Comparison of ENCODE assay signal across 14 cellular contexts in genomic region chr1:66181999-66182398, GRCh38.
DNase-seq lines count a peak whose midpoint lies in the region; ATAC-seq, FAIRE-seq and TF ChIP-seq lines count a peak whose summit lies in the region.
"Had no signal": no experiment of that assay in that cellular context is flagged by ENCODE, and none has a peak within 500 bp of the region (broad histone marks: within the 10 kb centered on the region; RNA-seq: fewer than 3 reads in every experiment).

No MANE protein-coding gene starts in this region.

- intact Hi-C loops in activated T-helper 1 cell treated with anti-CD3 and anti-CD28 coated beads, Interleukin-12 subunit alpha, Interleukin-12 subunit beta, Interleukin-2, Interleukin-4 antibody, amounts not matched to agents 30 ng/mL and 10 ng/mL and 1 ng/mL, durations not matched to agents 14 hours and 24 hours and 36 hours (cut with micrococcal nuclease), result loop anchor here (1.0 to 5.0 kb wide), 5 partner anchors 35 to 370 kb away; no protein-coding TSS in a partner anchor
- intact Hi-C loops in pancreas (cut with DNase I), result no loop called here

- FAIRE-seq in pancreas (lab: Jason Lieb, UNC) (peak; percentile 23), small intestine (lab: Jason Lieb, UNC) (no peak)

- no peaks in the 10 kb centered on the region for H3K9me3 ChIP-seq in Loucy (ENCODE audit: insufficient read depth, low read depth, low read length)
- no peaks in the 10 kb centered on the region for H3K9me3 ChIP-seq in pancreas
- H3K9me3 ChIP-seq in small intestine (ENCODE audit: control insufficient read depth, low read depth), result no peaks in the 10 kb centered on the region
- H3K9me3 ChIP-seq: BE2C had no signal

- H3K4me3 ChIP-seq in Loucy (ENCODE audit: low read length, poor library complexity, severe bottlenecking) (peak overlapping the region; percentile 21), pancreas (no peak overlapping the region), small intestine (ENCODE audit: low read depth in 1 of 2, low read length in 2 of 2) (no peak overlapping the region)

- 58 to 70% methylated on average over 4 of the region's 4 CpGs for WGBS in pancreas, 2 donors
- 48 to 61% (median 51%) methylated on average over 4 of the region's 4 CpGs for WGBS in small intestine, 3 donors

- peak overlapping the region; percentile 84 for H3K27ac Mint-ChIP-seq in activated naive CD4-positive, alpha-beta T cell treated with anti-CD3 and anti-CD28 coated beads, Interleukin-2, amount 10 ng/mL, durations not matched to agents 7 days and 5 days
- peak overlapping the region; percentile 40 for H3K27ac Mint-ChIP-seq in activated T-helper 1 cell treated with anti-CD3 and anti-CD28 coated beads, Interleukin-12 subunit alpha, Interleukin-12 subunit beta, Interleukin-2, Interleukin-4 antibody, amounts not matched to agents 30 ng/mL and 10 ng/mL and 1 ng/mL, durations not matched to agents 14 hours and 24 hours and 36 hours

- no peaks in the 10 kb centered on the region for H3K9me2 ChIP-seq in Loucy (replicated peaks; ENCODE audit: low read depth, low read length)

- H3K9ac ChIP-seq in Loucy (ENCODE audit: low read depth, low read length, poor library complexity, severe bottlenecking), result no peak overlapping the region

- H3K4me2 ChIP-seq in Loucy (ENCODE audit: low read depth, low read length, poor library complexity, severe bottlenecking), result peak overlapping the region; percentile 57

- peaks cover 40% of the 10 kb centered on the region for H3K4me1 Mint-ChIP-seq in activated naive CD4-positive, alpha-beta T cell treated with anti-CD3 and anti-CD28 coated beads, Interleukin-2, amount 10 ng/mL, durations not matched to agents 7 days and 5 days
- peaks cover 55% of the 10 kb centered on the region for H3K4me1 Mint-ChIP-seq in activated T-helper 1 cell treated with anti-CD3 and anti-CD28 coated beads, Interleukin-12 subunit alpha, Interleukin-12 subunit beta, Interleukin-2, Interleukin-4 antibody, amounts not matched to agents 30 ng/mL and 10 ng/mL and 1 ng/mL, durations not matched to agents 14 hours and 24 hours and 36 hours (ENCODE audit: low read depth)

- H3K27ac ChIP-seq in pancreas, result no peak overlapping the region
- no peak overlapping the region for H3K27ac ChIP-seq in small intestine (ENCODE audit: low read depth in 1 of 2, low read length in 1 of 2)

- H3K36me3 ChIP-seq in Loucy (ENCODE audit: insufficient read depth, low read length) (no peaks in the 10 kb centered on the region), pancreas (no peaks in the 10 kb centered on the region), small intestine (ENCODE audit: control insufficient read depth in 2 of 2, insufficient read depth in 2 of 2, low read length in 2 of 2) (no peaks in the 10 kb centered on the region)
- H3K36me3 ChIP-seq: BE2C had no signal

- H3K4me1 ChIP-seq in Loucy (ENCODE audit: insufficient read depth, low read length, poor library complexity, severe bottlenecking), result peaks cover 24% of the 10 kb centered on the region
- no peaks in the 10 kb centered on the region for H3K4me1 ChIP-seq in pancreas
- no peaks in the 10 kb centered on the region for H3K4me1 ChIP-seq in small intestine (ENCODE audit: control insufficient read depth in 2 of 2, insufficient read depth in 1 of 2, low read depth in 1 of 2, low read length in 1 of 2)

- H4K20me1 ChIP-seq in Loucy (ENCODE audit: insufficient read depth, low read length, poor library complexity, severe bottlenecking), result no peaks in the 10 kb centered on the region

- H3K4me3 Mint-ChIP-seq in activated naive CD4-positive, alpha-beta T cell treated with anti-CD3 and anti-CD28 coated beads, Interleukin-2, amount 10 ng/mL, durations not matched to agents 7 days and 5 days, result peak overlapping the region; percentile 42
- H3K4me3 Mint-ChIP-seq in activated T-helper 1 cell treated with anti-CD3 and anti-CD28 coated beads, Interleukin-12 subunit alpha, Interleukin-12 subunit beta, Interleukin-2, Interleukin-4 antibody, amounts not matched to agents 30 ng/mL and 10 ng/mL and 1 ng/mL, durations not matched to agents 14 hours and 24 hours and 36 hours, result peak overlapping the region; percentile 24

- H3K27me3 ChIP-seq in Loucy (ENCODE audit: insufficient read depth, low read length, poor library complexity, severe bottlenecking) (no peaks in the 10 kb centered on the region), pancreas (no peaks in the 10 kb centered on the region), small intestine (ENCODE audit: control insufficient read depth in 2 of 2, insufficient read depth in 2 of 2, low read length in 2 of 2) (no peaks in the 10 kb centered on the region)
- H3K27me3 ChIP-seq: BE2C had no signal

- TF ChIP-seq CTCF in Loucy (conservative IDR thresholded peaks at IDR 0.05; ENCODE audit: low read length) (no peak), pancreas (IDR thresholded peaks at IDR 0.05) (no peak)

- H3F3A ChIP-seq in Loucy (ENCODE audit: low read depth), result no peaks in the 10 kb centered on the region

- no peak for DNase-seq in activated naive CD4-positive, alpha-beta T cell treated with anti-CD3 and anti-CD28 coated beads, Interleukin-2, amount 10 ng/mL, durations not matched to agents 7 days and 5 days
- no peak for DNase-seq in activated naive CD4-positive, alpha-beta T cell (lab: John Stamatoyannopoulos, UW)
- no peak for DNase-seq in activated T-helper 1 cell treated with anti-CD3 and anti-CD28 coated beads, Interleukin-12 subunit alpha, Interleukin-12 subunit beta, Interleukin-2, Interleukin-4 antibody, amounts not matched to agents 30 ng/mL and 10 ng/mL and 1 ng/mL, durations not matched to agents 14 hours and 24 hours and 36 hours (ENCODE audit: low spot score)
- no peak for DNase-seq in pancreas
- no peak for DNase-seq in small intestine
- DNase-seq in superior temporal gyrus (ENCODE audit: extremely low spot score), result no peak
- DNase-seq: DMS153, H7, MM.1S, NCI-H187 treated with DMSO at 0.1 percent for 48 hours, Right ventricle myocardium superior had no signal

- CTCF ChIA-PET in activated naive CD4-positive, alpha-beta T cell treated with anti-CD3 and anti-CD28 coated beads, Interleukin-2, amount 10 ng/mL, durations not matched to agents 7 days and 5 days (lab: Charles Lee), result interaction anchor here (1.4 to 3.1 kb wide), 3 partner anchors 60 to 264 kb away, joined by 4 to 16 read pairs (median 7); no protein-coding TSS in a partner anchor

- H3K36me3 Mint-ChIP-seq in activated naive CD4-positive, alpha-beta T cell treated with anti-CD3 and anti-CD28 coated beads, Interleukin-2, amount 10 ng/mL, durations not matched to agents 7 days and 5 days, result peaks cover 5% of the 10 kb centered on the region
- H3K36me3 Mint-ChIP-seq in activated T-helper 1 cell treated with anti-CD3 and anti-CD28 coated beads, Interleukin-12 subunit alpha, Interleukin-12 subunit beta, Interleukin-2, Interleukin-4 antibody, amounts not matched to agents 30 ng/mL and 10 ng/mL and 1 ng/mL, durations not matched to agents 14 hours and 24 hours and 36 hours (ENCODE audit: low read depth), result peaks cover 9% of the 10 kb centered on the region

- no peaks in the 10 kb centered on the region for H3K79me2 ChIP-seq in Loucy (ENCODE audit: insufficient read depth, low read length)

- no peak for ATAC-seq in pancreas
- ATAC-seq: Panc1 had no signal

- H3K27me3 Mint-ChIP-seq in activated naive CD4-positive, alpha-beta T cell treated with anti-CD3 and anti-CD28 coated beads, Interleukin-2, amount 10 ng/mL, durations not matched to agents 7 days and 5 days, result no peaks in the 10 kb centered on the region
- H3K27me3 Mint-ChIP-seq in activated T-helper 1 cell treated with anti-CD3 and anti-CD28 coated beads, Interleukin-12 subunit alpha, Interleukin-12 subunit beta, Interleukin-2, Interleukin-4 antibody, amounts not matched to agents 30 ng/mL and 10 ng/mL and 1 ng/mL, durations not matched to agents 14 hours and 24 hours and 36 hours (ENCODE audit: insufficient read depth), result peaks cover 2% of the 10 kb centered on the region

- H3K9me3 Mint-ChIP-seq in activated naive CD4-positive, alpha-beta T cell treated with anti-CD3 and anti-CD28 coated beads, Interleukin-2, amount 10 ng/mL, durations not matched to agents 7 days and 5 days, result peaks cover 2% of the 10 kb centered on the region
- no peaks in the 10 kb centered on the region for H3K9me3 Mint-ChIP-seq in activated T-helper 1 cell treated with anti-CD3 and anti-CD28 coated beads, Interleukin-12 subunit alpha, Interleukin-12 subunit beta, Interleukin-2, Interleukin-4 antibody, amounts not matched to agents 30 ng/mL and 10 ng/mL and 1 ng/mL, durations not matched to agents 14 hours and 24 hours and 36 hours

- no peak overlapping the region for H2AFZ ChIP-seq in Loucy (ENCODE audit: low read length)
